Comparison of ENCODE assay signal across 18 cellular contexts in the genomic region with DNA sequence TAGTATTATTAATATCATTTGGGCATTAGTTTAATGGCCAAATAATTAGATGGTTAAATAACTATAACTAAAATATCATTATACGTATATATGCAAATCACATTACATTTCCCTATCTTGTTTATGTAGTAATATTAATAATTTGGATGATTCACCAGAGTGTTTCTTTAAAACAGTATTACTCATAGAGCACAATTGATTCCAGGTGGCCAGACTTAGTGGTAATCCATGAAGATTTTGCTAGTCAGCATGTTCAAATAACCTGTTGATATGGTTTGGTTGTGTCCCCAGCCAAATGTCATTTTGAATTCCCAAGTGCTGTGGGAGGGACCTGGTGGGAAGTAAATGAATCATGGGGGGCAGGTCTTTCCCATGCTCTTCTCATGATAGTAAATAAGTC.
"Had no signal": no experiment of that assay in that cellular context is flagged by ENCODE, and none has a peak within 500 bp of the region (broad histone marks: within the 10 kb centered on the region; RNA-seq: fewer than 3 reads in every experiment).

No MANE protein-coding gene starts in this region.

- H3K36me3 ChIP-seq: brain microvascular endothelial cell, heart left ventricle, lower lobe of right lung, tibial artery, uterus had no signal

- H3K27ac ChIP-seq: brain microvascular endothelial cell, heart left ventricle, lower lobe of right lung, tibial artery, uterus had no signal

- FAIRE-seq: islet of Langerhans had no signal

- H3K9me3 ChIP-seq: lower lobe of right lung, tibial artery, uterus had no signal

- H3K4me1 ChIP-seq: heart left ventricle, lower lobe of right lung, tibial artery, uterus had no signal

- H3K27me3 ChIP-seq: brain microvascular endothelial cell, heart left ventricle, tibial artery, uterus had no signal

- ATAC-seq: activated T-helper 17 cell treated with anti-CD3 and anti-CD28 coated beads, Interleukin-2, amount 50 U/mL, for 72 hours; heart left ventricle; left colon; lower lobe of right lung; stimulated activated naive B cell treated with anti-CD40 and anti-IgM and Interleukin-4, amounts not matched to agents 10 μg/mL and 1 μg/mL and 100 μg/mL, for 72 hours; T-cell had no signal

- H3K4me3 ChIP-seq: heart left ventricle, lower lobe of right lung, tibial artery, uterus had no signal

- DNase-seq: activated naive CD4-positive, alpha-beta T cell treated with Interleukin-2 at 50 U/mL for 16 hours; activated T-cell treated with anti-CD3 and anti-CD28 coated beads for 4 hours; amniotic stem cell; brain microvascular endothelial cell; effector memory CD4-positive, alpha-beta T cell; heart left ventricle; left colon; lower lobe of right lung; nephron progenitor cell; occipital lobe; stimulated activated CD4-positive, alpha-beta T cell treated with anti-CD3 and anti-CD28 coated beads, Interleukin-2, amount 100 ng/mL, for 48 hours; stimulated activated naive B cell treated with anti-CD40 and anti-IgM and Interleukin-4, amounts not matched to agents 10 μg/mL and 1 μg/mL and 100 μg/mL, for 72 hours; T-cell; T-helper 9 cell; tibial artery; uterus had no signal
